In genomic region chr7:38292442-38292841, GRCh38 we compare ENCODE assay signal across 21 cellular contexts.
DNase-seq lines count a peak whose midpoint lies in the region; ATAC-seq and TF ChIP-seq lines count a peak whose summit lies in the region.
"Had no signal": no experiment of that assay in that cellular context is flagged by ENCODE, and none has a peak within 500 bp of the region (broad histone marks: within the 10 kb centered on the region; RNA-seq: fewer than 3 reads in every experiment).

No MANE protein-coding gene starts in this region.

- BruUV-seq in PC-3 (replicated peaks; lab: Mats Ljungman, UMichigan), result no TSS peak

- peak; percentile 53; the same call in 1 of the 2 replicates for ATAC-seq in PC-3
- no peak for ATAC-seq in HG03025 (IDR thresholded peaks at IDR 0.05; ENCODE audit: low FRiP score, unreplicated experiment)
- no peak for ATAC-seq in GM21526 (IDR thresholded peaks at IDR 0.05; ENCODE audit: low FRiP score, unreplicated experiment)
- ATAC-seq: A549; CD8-positive, alpha-beta T cell had no signal

- no peaks in the 10 kb centered on the region for H3F3A ChIP-seq in PC-3 (ENCODE audit: low read length, unreplicated experiment)

- TF ChIP-seq CTCF in 22Rv1 (IDR thresholded peaks at IDR 0.05), result no peak
- no peak for TF ChIP-seq CTCF in PC-3 (conservative IDR thresholded peaks at IDR 0.05; ENCODE audit: low read depth, low read length)
- no peak for TF ChIP-seq CTCF in epithelial cell of esophagus (IDR thresholded peaks at IDR 0.05; ENCODE audit: insufficient read depth, low read depth, low read length, missing control alignments)

- no peaks in the 10 kb centered on the region for H3K9me2 ChIP-seq in PC-3 (replicated peaks; ENCODE audit: low read length)

- no peaks in the 10 kb centered on the region for H3K79me2 ChIP-seq in PC-3 (ENCODE audit: low read length)

- H4K20me1 ChIP-seq in PC-3 (ENCODE audit: low read length), result no peaks in the 10 kb centered on the region

- H3K27ac ChIP-seq in 22Rv1 (peak overlapping the region; percentile 41), PC-3 (ENCODE audit: low read length) (no peak overlapping the region)
- no peak overlapping the region for H3K27ac ChIP-seq in effector memory CD4-positive, alpha-beta T cell (ENCODE audit: insufficient read depth, low read length, poor library complexity, severe bottlenecking)
- H3K27ac ChIP-seq: A549 had no signal

- no peaks in the 10 kb centered on the region for H3K9me3 ChIP-seq in PC-3 (ENCODE audit: low read length)
- H3K9me3 ChIP-seq in effector memory CD4-positive, alpha-beta T cell (ENCODE audit: control insufficient read depth, low read length), result no peaks in the 10 kb centered on the region
- H3K9me3 ChIP-seq: Caco-2 had no signal

- no peak overlapping the region for H3K4me2 ChIP-seq in PC-3 (ENCODE audit: low read length)
- H3K4me2 ChIP-seq: A549 had no signal

- POLR2A ChIA-PET in PC-3 (lab: Charles Lee; ENCODE audit: unreplicated experiment), result interaction anchor here (0.6 kb wide), 2 partner anchors 19 to 467 kb away, joined by 3 read pairs; partner anchors contain the start of gene TARP

- peaks cover 44% of the 10 kb centered on the region for H3K27me3 ChIP-seq in PC-3 (ENCODE audit: low read length)
- no peaks in the 10 kb centered on the region for H3K27me3 ChIP-seq in effector memory CD4-positive, alpha-beta T cell (replicated peaks; ENCODE audit: control insufficient read depth, insufficient read depth, low read length, poor library complexity, severe bottlenecking)

- H3K36me3 ChIP-seq in PC-3 (ENCODE audit: low read depth, low read length), result no peaks in the 10 kb centered on the region
- H3K36me3 ChIP-seq in effector memory CD4-positive, alpha-beta T cell (ENCODE audit: control insufficient read depth, insufficient read depth, low read length), result no peaks in the 10 kb centered on the region

- H3K4me3 ChIP-seq in PC-3 (ENCODE audit: low read length) (no peak overlapping the region), epithelial cell of esophagus (ENCODE audit: low read length) (no peak overlapping the region)
- H3K4me3 ChIP-seq in effector memory CD4-positive, alpha-beta T cell (ENCODE audit: insufficient read depth, low read depth, low read length, poor library complexity, severe bottlenecking), result no peak overlapping the region
- H3K4me3 ChIP-seq: A549 had no signal

- H2AFZ ChIP-seq in PC-3 (ENCODE audit: low read length), result no peak overlapping the region

- H3K9ac ChIP-seq in PC-3 (ENCODE audit: low read length), result no peak overlapping the region

- DNase-seq in DMS53 treated with DMSO at 0.1 percent for 48 hours (lab: John Stamatoyannopoulos, UW; ENCODE audit: unreplicated experiment) (peak; percentile 53), PC-3 (peak; percentile 28), epithelial cell of esophagus (ENCODE audit: low read depth) (peak; percentile 5), NCI-H2227 (lab: John Stamatoyannopoulos, UW; ENCODE audit: unreplicated experiment) (no peak)
- DNase-seq in effector memory CD4-positive, alpha-beta T cell, result no peak
- DNase-seq: 8988T; ACHN; AML-193; C1 segment of cervical spinal cord; Caco-2; CD4-positive, CD25-positive, alpha-beta regulatory T cell; CD8-positive, alpha-beta T cell; DMS 273 treated with DMSO at 0.1 percent for 48 hours; DND-41; GOT3; H7; HCEC 1CT had no signal

- intact Hi-C loops in PC-3 (cut with micrococcal nuclease), result no loop called here

- H3K4me1 ChIP-seq in PC-3 (ENCODE audit: insufficient read depth, low read length), result no peaks in the 10 kb centered on the region
- H3K4me1 ChIP-seq in effector memory CD4-positive, alpha-beta T cell (ENCODE audit: control insufficient read depth, insufficient read depth, low read length, poor library complexity, severe bottlenecking), result no peaks in the 10 kb centered on the region
- H3K4me1 ChIP-seq: A549, Caco-2 had no signal

- CTCF ChIA-PET in PC-3 (lab: Charles Lee), result interaction anchor here (0.7 kb wide), 1 partner anchor 147 kb away, joined by 3 read pairs; no protein-coding TSS in a partner anchor

Comparison
In these comparisons a context has a peak if more than half of its experiments do, and no peak if none do; other contexts are left out.
1. DNase-seq: peak in DMS53 treated with DMSO at 0.1 percent for 48 hours (single experiment), PC-3 (single experiment) and epithelial cell of esophagus (single experiment); none in NCI-H2227 (single experiment) and effector memory CD4-positive, alpha-beta T cell (0 of 3).